ENCODE assay signal across 22 cellular contexts in the genomic region with DNA sequence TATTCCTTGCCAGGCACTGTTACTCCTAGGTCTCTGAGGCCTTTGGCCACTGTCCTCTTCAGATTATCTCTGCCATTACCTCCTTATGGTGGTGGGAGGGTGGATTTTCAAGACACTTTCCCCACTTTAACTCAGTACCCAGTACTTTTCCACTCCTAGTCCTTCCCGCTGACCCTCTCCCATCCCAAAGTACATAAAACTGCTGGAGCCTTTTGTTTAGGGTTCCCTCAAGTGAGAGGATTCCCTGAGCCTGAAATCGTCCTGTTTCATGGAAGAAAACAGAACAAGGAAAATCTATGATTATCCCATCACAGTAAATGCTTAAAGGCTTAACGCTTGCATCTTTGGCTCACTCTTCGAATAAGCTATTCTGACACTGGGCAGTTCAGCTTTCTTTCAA.
"Had no signal": no experiment of that assay in that cellular context is flagged by ENCODE, and none has a peak within 500 bp of the region (broad histone marks: within the 10 kb centered on the region; RNA-seq: fewer than 3 reads in every experiment).

No MANE protein-coding gene starts in this region.

- FAIRE-seq: HTR-8/SVneo, RCC 7860 had no signal

- DNase-seq: KBM-7, MV-4-11, NCI-H1048, NCI-H1105 treated with DMSO at 0.1 percent for 48 hours, NCI-H1417 treated with DMSO at 0.1 percent for 48 hours, NCI-H146, NCI-H1694 treated with DMSO at 0.1 percent for 48 hours, NCI-H1930, NCI-H2081, NCI-H2107, NCI-H2227 treated with DMSO at 0.1 percent for 48 hours, NCI-H524, NCI-H526 treated with DMSO at 0.1 percent for 48 hours, NCI-H748 treated with DMSO at 0.1 percent for 48 hours, Right ventricle myocardium superior, RPMI8226, SIG-M5, SK-N-SH, SW 1271 had no signal

- H3K9me3 ChIP-seq: SK-N-SH had no signal

- H3K27ac ChIP-seq: HL-60 had no signal

- H3K4me2 ChIP-seq: SK-N-SH had no signal

- H3K9ac ChIP-seq: SK-N-SH had no signal
